Comparison of ENCODE assay signal across 30 cellular contexts in genomic region chr20:19590382-19590781, GRCh38.
"Had no signal": no experiment of that assay in that cellular context is flagged by ENCODE, and none has a peak within 500 bp of the region (broad histone marks: within the 10 kb centered on the region; RNA-seq: fewer than 3 reads in every experiment).

No MANE protein-coding gene starts in this region.

- H3K9me3 Mint-ChIP-seq: activated CD8-positive, alpha-beta T cell treated with anti-CD3 and anti-CD28 coated beads for 36 hours; activated T-cell treated with anti-CD3 and anti-CD28 coated beads, Interleukin-2, amount 50 U/mL, for 4 hours; dendritic cell treated with granulocyte-macrophage colony-stimulating factor and Interleukin-4, amounts not matched to agents 40 ng/mL and 50 ng/mL, for 4 days had no signal

- H3K27me3 Mint-ChIP-seq: activated CD8-positive, alpha-beta T cell treated with anti-CD3 and anti-CD28 coated beads for 36 hours; activated T-helper 17 cell treated with anti-CD3 and anti-CD28 coated beads, Interleukin-2, amount 50 U/mL, for 72 hours; central memory CD8-positive, alpha-beta T cell; dendritic cell treated with granulocyte-macrophage colony-stimulating factor and Interleukin-4, amounts not matched to agents 40 ng/mL and 50 ng/mL, for 4 days had no signal

- ATAC-seq: activated CD8-positive, alpha-beta T cell treated with anti-CD3 and anti-CD28 coated beads for 36 hours; activated T-cell treated with anti-CD3 and anti-CD28 coated beads, Interleukin-2, amount 50 U/mL, for 4 hours; activated T-helper 17 cell treated with anti-CD3 and anti-CD28 coated beads, Interleukin-2, amount 50 U/mL, for 72 hours; esophagus mucosa; WTC11 had no signal

- FAIRE-seq: astrocyte, bronchial epithelial cell, frontal cortex, TTC549 had no signal

- H3K4me3 ChIP-seq: coronary artery, dorsolateral prefrontal cortex had no signal

- H3K27ac Mint-ChIP-seq: activated CD8-positive, alpha-beta T cell treated with anti-CD3 and anti-CD28 coated beads for 36 hours; activated naive CD8-positive, alpha-beta T cell; activated T-helper 17 cell treated with anti-CD3 and anti-CD28 coated beads, Interleukin-2, amount 50 U/mL, for 72 hours; dendritic cell treated with granulocyte-macrophage colony-stimulating factor and Interleukin-4, amounts not matched to agents 40 ng/mL and 50 ng/mL, for 4 days; endodermal cell had no signal

- H3K4me3 Mint-ChIP-seq: activated CD8-positive, alpha-beta T cell treated with anti-CD3 and anti-CD28 coated beads for 36 hours; activated naive CD8-positive, alpha-beta T cell; activated T-cell treated with anti-CD3 and anti-CD28 coated beads, Interleukin-2, amount 50 U/mL, for 4 hours; activated T-helper 17 cell treated with anti-CD3 and anti-CD28 coated beads, Interleukin-2, amount 50 U/mL, for 72 hours; central memory CD8-positive, alpha-beta T cell; dendritic cell treated with granulocyte-macrophage colony-stimulating factor and Interleukin-4, amounts not matched to agents 40 ng/mL and 50 ng/mL, for 4 days; endodermal cell; WTC11 had no signal

- H3K27ac ChIP-seq: brain microvascular endothelial cell, coronary artery, dorsolateral prefrontal cortex had no signal

- H3K36me3 Mint-ChIP-seq: activated naive CD8-positive, alpha-beta T cell had no signal

- DNase-seq: activated CD4-positive, alpha-beta T cell treated with anti-CD3 and anti-CD28 coated beads for 1 hour; activated CD4-positive, alpha-beta T cell treated with anti-CD3 and anti-CD28 coated beads for 4 hours; activated CD4-positive, alpha-beta T cell treated with anti-CD3 and anti-CD28 coated beads, Interleukin-2, amount 50 U/mL, for 1 hour; activated CD4-positive, alpha-beta T cell treated with anti-CD3 and anti-CD28 coated beads, Interleukin-2, amount 50 U/mL, for 48 hours; activated CD8-positive, alpha-beta memory T cell treated with anti-CD3 and anti-CD28 coated beads for 24 hours; activated CD8-positive, alpha-beta T cell treated with anti-CD3 and anti-CD28 coated beads for 36 hours; activated effector memory CD4-positive, alpha-beta T cell treated with Interleukin-2 at 50 U/mL for 16 hours; activated gamma-delta T cell treated with Interleukin-2 at 50 U/mL for 16 hours; activated naive CD4-positive, alpha-beta T cell treated with anti-CD3 and anti-CD28 coated beads, Interleukin-2, amount 50 U/mL, for 16 hours; activated naive CD4-positive, alpha-beta T cell treated with Interleukin-2 at 50 U/mL for 16 hours; activated T-cell treated with anti-CD3 and anti-CD28 coated beads, Interleukin-2, amount 50 U/mL, for 4 hours; amniotic stem cell; anterior cingulate cortex; brain microvascular endothelial cell; dorsolateral prefrontal cortex; effector memory CD4-positive, alpha-beta T cell; endodermal cell; foreskin fibroblast; glutamatergic neuron had no signal

- H3K36me3 ChIP-seq: brain microvascular endothelial cell had no signal

- H3K27me3 ChIP-seq: brain microvascular endothelial cell had no signal

- H3K4me1 Mint-ChIP-seq: activated T-helper 17 cell treated with anti-CD3 and anti-CD28 coated beads, Interleukin-2, amount 50 U/mL, for 72 hours; central memory CD8-positive, alpha-beta T cell had no signal
